Comparison of ENCODE assay signal across 20 cellular contexts in the genomic region with DNA sequence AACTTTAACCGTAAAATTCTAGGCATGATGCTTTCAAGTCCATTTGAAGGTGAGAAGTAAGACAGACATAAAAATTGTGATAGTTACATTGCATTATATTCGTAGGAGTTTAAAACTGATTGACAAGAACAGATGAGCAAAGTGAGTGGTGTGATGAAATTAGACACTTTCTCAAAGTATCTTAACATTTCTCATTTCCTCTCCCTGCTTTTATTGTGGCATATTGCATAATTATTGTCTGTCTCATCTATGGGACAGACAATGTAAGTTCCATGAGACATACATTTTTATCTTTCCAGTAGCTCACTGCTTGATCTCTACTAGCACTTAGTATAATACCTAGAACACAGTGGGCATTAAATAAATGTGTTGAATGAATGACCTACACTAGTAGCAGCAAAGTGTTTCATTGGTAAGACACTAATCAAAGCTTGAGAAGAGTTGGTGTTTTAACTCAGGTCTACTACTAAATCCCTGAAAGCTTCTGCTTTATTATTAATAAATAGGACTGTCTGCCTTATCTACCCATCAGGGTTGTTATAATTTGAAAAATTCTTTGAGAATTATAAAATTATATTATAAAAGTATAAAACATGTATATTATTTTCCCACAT. TPM values are rescaled to one million over a fixed set of nuclear protein-coding genes. Genes with fewer than 3 reads are reported as not detected.
A peak's percentile ranks its signal among the peaks of the same experiment; 100 is the strongest.
DNase-seq lines count a peak whose midpoint lies in the region; ATAC-seq and TF ChIP-seq lines count a peak whose summit lies in the region.
"Had no signal": no experiment of that assay in that cellular context is flagged by ENCODE, and none has a peak within 500 bp of the region (broad histone marks: within the 10 kb centered on the region; RNA-seq: fewer than 3 reads in every experiment).

No MANE protein-coding gene starts in this region.

- no peaks in the 10 kb centered on the region for H3K9me3 ChIP-seq in BLaER1 treated with 17β-estradiol and CSF1 and Interleukin-3, amounts not matched to agents 10 nM and 100 nM (replicated peaks in 1 of 11)
- no peaks in the 10 kb centered on the region for H3K9me3 ChIP-seq in right lobe of liver
- H3K9me3 ChIP-seq: MG63, SJCRH30 had no signal

- peaks cover 0 to 29% (median 0%) of the 10 kb centered on the region in 11 experiments; a peak in 3 of 22 replicates for H3K36me3 ChIP-seq in BLaER1 treated with 17β-estradiol and CSF1 and Interleukin-3, amounts not matched to agents 10 nM and 100 nM
- H3K36me3 ChIP-seq in right lobe of liver, result peaks cover 20 to 98% (median 66%) of the 10 kb centered on the region in 4 donors
- no peaks in the 10 kb centered on the region for H3K36me3 ChIP-seq in H7 (replicated peaks; ENCODE audit: control insufficient read depth, insufficient read depth, low read length)
- H3K36me3 ChIP-seq: MG63, SJCRH30 had no signal

- no peaks in the 10 kb centered on the region for H3K27me3 ChIP-seq in BLaER1 treated with 17β-estradiol and CSF1 and Interleukin-3, amounts not matched to agents 10 nM and 100 nM
- H3K27me3 ChIP-seq in right lobe of liver (no peaks in the 10 kb centered on the region), H7 (ENCODE audit: control insufficient read depth, insufficient read depth, low read length) (no peaks in the 10 kb centered on the region)
- H3K27me3 ChIP-seq: MG63, SJCRH30 had no signal

- intact Hi-C loops in right lobe of liver (cut with DNase I), result no loop called here

- TF ChIP-seq POLR2A in NB4 (IDR thresholded peaks at IDR 0.05; ENCODE audit: extremely low read depth, insufficient read length) (no peak), right lobe of liver (IDR thresholded peaks at IDR 0.05) (peak; percentile 35)

- TF ChIP-seq CTCF in NB4 (IDR thresholded peaks at IDR 0.05; ENCODE audit: low read depth, low read length) (no peak), right lobe of liver (IDR thresholded peaks at IDR 0.05) (no peak)

- no peaks in the 10 kb centered on the region for H4K20me1 ChIP-seq in BLaER1 treated with 17β-estradiol and CSF1 and Interleukin-3, amounts not matched to agents 10 nM and 100 nM

- H3K4me3 ChIP-seq in BLaER1 treated with 17β-estradiol and CSF1 and Interleukin-3, amounts not matched to agents 10 nM and 100 nM, result no peak overlapping the region
- no peak overlapping the region for H3K4me3 ChIP-seq in NB4 (ENCODE audit: low read depth, low read length)
- H3K4me3 ChIP-seq in right lobe of liver, result no peak overlapping the region
- H3K4me3 ChIP-seq in H7 (ENCODE audit: insufficient read depth, low read depth, low read length), result no peak overlapping the region
- H3K4me3 ChIP-seq: MG63, SJCRH30 had no signal

- peak overlapping the region in 1 of 11 experiments; percentile 25; a peak in 2 of 22 replicates for H3K27ac ChIP-seq in BLaER1 treated with 17β-estradiol and CSF1 and Interleukin-3, amounts not matched to agents 10 nM and 100 nM
- H3K27ac ChIP-seq in right lobe of liver, result no peak overlapping the region
- H3K27ac ChIP-seq: SJCRH30 had no signal

- H3K4me3 Mint-ChIP-seq in effector memory CD8-positive, alpha-beta T cell, result no peak overlapping the region
- H3K4me3 Mint-ChIP-seq: B cell, HFFc6 had no signal

- WGBS in right lobe of liver (ENCODE audit: insufficient coverage, low coverage, low lambda C conversion rate, missing lambda C conversion rate), result 80% methylated on average over 2 of the region's 2 CpGs

- peak overlapping the region in 1 of 2 donors; percentile 3 for H3K27ac Mint-ChIP-seq in effector memory CD8-positive, alpha-beta T cell
- H3K27ac Mint-ChIP-seq: B cell, HFFc6 had no signal

- ATAC-seq in right lobe of liver, result no peak
- ATAC-seq in effector memory CD8-positive, alpha-beta T cell (replicated peaks), result no peak
- ATAC-seq: Panc1 had no signal

- peaks cover 28% of the 10 kb centered on the region for H3K36me3 Mint-ChIP-seq in effector memory CD8-positive, alpha-beta T cell (ENCODE audit: insufficient read depth)

- H3K9ac ChIP-seq in BLaER1 treated with 17β-estradiol and CSF1 and Interleukin-3, amounts not matched to agents 10 nM and 100 nM, result no peak overlapping the region

- no peaks in the 10 kb centered on the region for H3K9me3 Mint-ChIP-seq in effector memory CD8-positive, alpha-beta T cell

- H3K4me1 Mint-ChIP-seq in effector memory CD8-positive, alpha-beta T cell (ENCODE audit: low read depth in 2 of 2), result peaks cover 6 to 17% of the 10 kb centered on the region in 2 donors
- H3K4me1 Mint-ChIP-seq: B cell had no signal

- peaks cover 0 to 9% (median 8%) of the 10 kb centered on the region in 10 experiments; a peak in 12 of 20 replicates for H3K4me1 ChIP-seq in BLaER1 treated with 17β-estradiol and CSF1 and Interleukin-3, amounts not matched to agents 10 nM and 100 nM
- no peaks in the 10 kb centered on the region for H3K4me1 ChIP-seq in right lobe of liver

- peak overlapping the region in 8 of 11 experiments; percentile 10 to 64 (median 40); a peak in 11 of 22 replicates for H3K4me2 ChIP-seq in BLaER1 treated with 17β-estradiol and CSF1 and Interleukin-3, amounts not matched to agents 10 nM and 100 nM

- DNase-seq in NB4 (ENCODE audit: low read depth), result peak; percentile 52
- DNase-seq in SIG-M5 treated with dmso at 0.1 percent for 504 hours (lab: John Stamatoyannopoulos, UW; ENCODE audit: unreplicated experiment), result peak; percentile 78
- DNase-seq in right lobe of liver, result no peak
- DNase-seq in foreskin melanocyte, result no peak
- no peak for DNase-seq in effector memory CD8-positive, alpha-beta T cell
- DNase-seq in H7, result no peak
- DNase-seq in NCI-H2029 (lab: John Stamatoyannopoulos, UW), result no peak
- DNase-seq: DMS53, GDM1, HFFc6, Karpas-422, MG63, NCI-H1105 treated with DMSO at 0.1 percent for 48 hours, NCI-H2081 treated with DMSO at 0.1 percent for 48 hours, NCI-H2171 treated with DMSO at 0.1 percent for 48 hours, NCI-H524 treated with DMSO at 0.1 percent for 48 hours had no signal

- no peaks in the 10 kb centered on the region for H3K27me3 Mint-ChIP-seq in effector memory CD8-positive, alpha-beta T cell
- H3K27me3 Mint-ChIP-seq: B cell had no signal

RNA-seq across cellular contexts. Expression of a gene that starts 19.0 kb away (rescaled TPM):
- 1,000 to 10,000 TPM in 5 of 6 experiments, 100 to 1,000 TPM in 1; 978 to 3,352 (median 2,507) TPM for total RNA-seq in right lobe of liver
- 0.37 TPM in 1 of 2 replicates, not detected in the other for total RNA-seq in H7 (2014; rRNA removed; shearing (Covaris generic))
- total RNA-seq: B cell had no signal

Comparison
In these comparisons a context has a peak if more than half of its experiments do, and no peak if none do; other contexts are left out.
1. DNase-seq: peak in NB4 (single experiment) and SIG-M5 treated with dmso at 0.1 percent for 504 hours (single experiment); none in right lobe of liver (0 of 3), foreskin melanocyte (single experiment), effector memory CD8-positive, alpha-beta T cell (0 of 3), H7 (single experiment) and NCI-H2029 (single experiment).
2. RNA of a gene that starts 19.0 kb away (total RNA-seq): 978 to 3,352 TPM in right lobe of liver; 0.37 TPM in H7; every median in the first group is over 100 times any median in the second.